9 cellular contexts compared by ENCODE assay signal in genomic region chr18:58091099-58091611, GRCh38. TPM values are rescaled to one million over a fixed set of nuclear protein-coding genes. Genes with fewer than 3 reads are reported as not detected.
A peak's percentile ranks its signal among the peaks of the same experiment; 100 is the strongest.
DNase-seq lines count a peak whose midpoint lies in the region; ATAC-seq and TF ChIP-seq lines count a peak whose summit lies in the region.
"Had no signal": no experiment of that assay in that cellular context is flagged by ENCODE, and none has a peak within 500 bp of the region (broad histone marks: within the 10 kb centered on the region; RNA-seq: fewer than 3 reads in every experiment).

No MANE protein-coding gene starts in this region.

- no peaks in the 10 kb centered on the region for H3K9me3 Mint-ChIP-seq in activated CD4-positive, alpha-beta T cell treated with anti-CD3 and anti-CD28 coated beads, Interleukin-2, amount 10 ng/mL, durations not matched to agents 24 days and 14 days

- peak overlapping the region; percentile 27 for H3K4me2 ChIP-seq in Karpas-422 (ENCODE audit: low read depth, low read length, poor library complexity, severe bottlenecking)

- H3K27me3 Mint-ChIP-seq in activated CD4-positive, alpha-beta T cell treated with anti-CD3 and anti-CD28 coated beads, Interleukin-2, amount 10 ng/mL, durations not matched to agents 24 days and 14 days, result peaks cover 6% of the 10 kb centered on the region

- ATAC-seq in GM18505 (IDR thresholded peaks at IDR 0.05; ENCODE audit: unreplicated experiment) (peak; percentile 92), GM21576 (IDR thresholded peaks at IDR 0.05; ENCODE audit: unreplicated experiment) (peak; percentile 84)

- no peaks in the 10 kb centered on the region for H3K9me3 ChIP-seq in Karpas-422 (ENCODE audit: low read length)
- no peaks in the 10 kb centered on the region for H3K9me3 ChIP-seq in uterus
- H3K9me3 ChIP-seq: thoracic aorta had no signal

- no peak for TF ChIP-seq POLR2A in GM18505 (IDR thresholded peaks at IDR 0.05; ENCODE audit: borderline replicate concordance, extremely low read depth, insufficient read depth, insufficient read length)
- TF ChIP-seq POLR2A in uterus (IDR thresholded peaks at IDR 0.05), result no peak

- H3K27ac Mint-ChIP-seq in activated CD4-positive, alpha-beta T cell treated with anti-CD3 and anti-CD28 coated beads, Interleukin-2, amount 10 ng/mL, durations not matched to agents 24 days and 14 days, result no peak overlapping the region

- peaks cover 4% of the 10 kb centered on the region for H3K4me1 Mint-ChIP-seq in activated CD4-positive, alpha-beta T cell treated with anti-CD3 and anti-CD28 coated beads, Interleukin-2, amount 10 ng/mL, durations not matched to agents 24 days and 14 days

- H3K27ac ChIP-seq in Karpas-422 (ENCODE audit: low read length) (no peak overlapping the region), uterus (no peak overlapping the region)
- H3K27ac ChIP-seq: thoracic aorta had no signal

- H3K36me3 Mint-ChIP-seq in activated CD4-positive, alpha-beta T cell treated with anti-CD3 and anti-CD28 coated beads, Interleukin-2, amount 10 ng/mL, durations not matched to agents 24 days and 14 days (ENCODE audit: low read depth), result no peaks in the 10 kb centered on the region

- H2AFZ ChIP-seq in Karpas-422 (ENCODE audit: low read length), result no peak overlapping the region

- H3K36me3 ChIP-seq in Karpas-422 (ENCODE audit: insufficient read depth, low read length), result no peaks in the 10 kb centered on the region
- no peaks in the 10 kb centered on the region for H3K36me3 ChIP-seq in kidney epithelial cell (ENCODE audit: control insufficient read depth, insufficient read depth, low read length)
- H3K36me3 ChIP-seq in uterus, result no peaks in the 10 kb centered on the region
- H3K36me3 ChIP-seq: thoracic aorta had no signal

- H4K20me1 ChIP-seq in Karpas-422 (ENCODE audit: insufficient read depth, low read depth, low read length), result peaks cover 15% of the 10 kb centered on the region

- no peak overlapping the region for H3K9ac ChIP-seq in Karpas-422 (ENCODE audit: low read length)

- no peak for TF ChIP-seq CTCF in kidney epithelial cell (IDR thresholded peaks at IDR 0.05; ENCODE audit: insufficient read depth, low read length, poor library complexity, severe bottlenecking)
- no peak for TF ChIP-seq CTCF in uterus (IDR thresholded peaks at IDR 0.05)

- no peaks in the 10 kb centered on the region for H3K9me2 ChIP-seq in Karpas-422 (replicated peaks; ENCODE audit: insufficient read depth, low read length)

- intact Hi-C loops in uterus (cut with DNase I; ENCODE audit: low total_unique reads), result no loop called here
- intact Hi-C loops in activated CD4-positive, alpha-beta T cell treated with anti-CD3 and anti-CD28 coated beads, Interleukin-2, amount 10 ng/mL, durations not matched to agents 24 days and 14 days (cut with micrococcal nuclease), result no loop called here

- H3K4me3 ChIP-seq in Karpas-422 (ENCODE audit: low read length) (no peak overlapping the region), kidney epithelial cell (ENCODE audit: low read depth, low read length) (no peak overlapping the region), uterus (no peak overlapping the region)
- H3K4me3 ChIP-seq: thoracic aorta had no signal

- H3K4me1 ChIP-seq in Karpas-422 (ENCODE audit: low read length) (peaks cover 14% of the 10 kb centered on the region), uterus (no peaks in the 10 kb centered on the region)

- H3K4me3 Mint-ChIP-seq in activated CD4-positive, alpha-beta T cell treated with anti-CD3 and anti-CD28 coated beads, Interleukin-2, amount 10 ng/mL, durations not matched to agents 24 days and 14 days, result no peak overlapping the region

- peak; percentile 67 for DNase-seq in Karpas-422
- peak; percentile 32 for DNase-seq in kidney epithelial cell (ENCODE audit: low read depth)
- no peak for DNase-seq in uterus
- DNase-seq in stimulated activated naive CD4-positive, alpha-beta T cell (lab: John Stamatoyannopoulos, UW), result no peak
- no peak for DNase-seq in stimulated activated CD4-positive, alpha-beta T cell treated with anti-CD3 and anti-CD28 coated beads, Interleukin-1b, Interleukin-23, amount 100 ng/mL, for 48 hours
- no peak for DNase-seq in activated CD4-positive, alpha-beta T cell treated with anti-CD3 and anti-CD28 coated beads, Interleukin-2, amount 10 ng/mL, durations not matched to agents 24 days and 14 days

- H3K27me3 ChIP-seq in Karpas-422 (ENCODE audit: low read length), result no peaks in the 10 kb centered on the region
- no peaks in the 10 kb centered on the region for H3K27me3 ChIP-seq in kidney epithelial cell (ENCODE audit: control insufficient read depth, insufficient read depth, low read length)
- no peaks in the 10 kb centered on the region for H3K27me3 ChIP-seq in uterus

- no peaks in the 10 kb centered on the region for H3K79me2 ChIP-seq in Karpas-422 (ENCODE audit: low read length)

RNA-seq across cellular contexts. Expression of gene NEDD4L, which starts 47.1 kb away (rescaled TPM):
- total RNA-seq in Karpas-422 (2014; rRNA removed; shearing (Covaris generic); ENCODE audit: low replicate concordance), result 12.0 and 17.1 TPM in 2 replicates
- 88.3 and 94.1 TPM in 2 replicates for total RNA-seq in kidney epithelial cell
- 10 to 100 TPM in 3 of 4 donors, 1 to 10 TPM in 1; 6.2 to 45.9 (median 32.3) TPM for total RNA-seq in uterus
- 3.5 and 4.2 TPM in 2 replicates for total RNA-seq in activated CD4-positive, alpha-beta T cell treated with anti-CD3 and anti-CD28 coated beads, Interleukin-2, amount 10 ng/mL, durations not matched to agents 24 days and 14 days

Comparison
In these comparisons a context has a peak if more than half of its experiments do, and no peak if none do; other contexts are left out.
1. DNase-seq: peak in Karpas-422 (single experiment) and kidney epithelial cell (single experiment); none in uterus (0 of 2), stimulated activated naive CD4-positive, alpha-beta T cell (0 of 6), stimulated activated CD4-positive, alpha-beta T cell treated with anti-CD3 and anti-CD28 coated beads, Interleukin-1b, Interleukin-23, amount 100 ng/mL, for 48 hours (single experiment) and activated CD4-positive, alpha-beta T cell treated with anti-CD3 and anti-CD28 coated beads, Interleukin-2, amount 10 ng/mL, durations not matched to agents 24 days and 14 days (single experiment).